Comparison of ENCODE assay signal across 1 cellular context in the genomic region with DNA sequence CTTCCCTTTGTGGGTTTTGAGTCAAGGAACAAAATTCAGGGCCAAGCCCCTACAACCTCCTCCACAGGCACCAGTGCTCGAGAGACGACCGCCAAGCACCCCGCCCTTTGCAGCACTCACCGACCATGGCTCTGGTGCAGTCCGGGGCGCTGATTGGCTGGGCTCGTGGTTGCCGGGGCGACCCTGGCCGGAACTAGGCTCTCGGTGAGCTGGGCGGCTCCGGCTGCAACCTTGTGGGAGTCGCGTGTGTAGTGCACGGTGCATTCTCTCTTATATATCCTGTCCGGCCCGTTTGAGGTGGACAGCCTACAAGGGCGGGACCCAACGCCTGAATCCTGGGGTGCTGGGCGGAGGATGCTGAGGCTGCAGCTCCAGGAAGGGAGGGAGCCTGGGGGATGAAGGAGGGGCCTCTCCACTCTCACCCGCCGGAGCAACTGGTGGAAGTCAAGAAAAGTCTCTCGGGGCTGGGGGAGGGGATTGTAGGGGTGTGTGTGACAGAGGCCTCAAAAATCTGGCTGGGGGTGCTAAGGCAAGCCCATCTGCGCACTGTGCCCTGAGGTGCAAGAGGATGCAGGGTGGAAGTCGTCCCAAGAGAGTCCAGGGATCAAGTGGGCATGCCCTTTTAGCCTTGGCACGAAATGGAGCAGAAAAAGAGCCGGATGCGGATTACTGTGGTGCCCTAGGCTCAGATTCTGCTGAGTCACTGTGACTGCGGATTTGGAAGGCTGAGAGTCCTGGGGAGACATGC.
TF ChIP-seq lines count a peak whose summit lies in the region.

A gene (minus strand): TSS at position 248 of the 748 bp plus-strand sequence. CDS start 121 bp downstream, at position 127.

TF ChIP-seq in H1, 55 proteins besides CTCF, POLR2A, EP300 and RAD21:
- TF ChIP-seq ZNF274 (IDR thresholded peaks at IDR 0.05; ENCODE audit: borderline replicate concordance, extremely low read depth, low read length) (no peak), SRF (IDR thresholded peaks at IDR 0.05; ENCODE audit: low read depth, low read length) (no peak), RNF2 (IDR thresholded peaks at IDR 0.05; ENCODE audit: borderline replicate concordance, low read depth, low read length, missing control alignments, poor library complexity, severe bottlenecking) (no peak), NRF1 (IDR thresholded peaks at IDR 0.05; ENCODE audit: low read depth, low read length) (no peak), POU5F1 (IDR thresholded peaks at IDR 0.05; ENCODE audit: low read depth, low read length) (no peak), JUND (IDR thresholded peaks at IDR 0.05; ENCODE audit: low read length) (no peak), SP4 (IDR thresholded peaks at IDR 0.05; ENCODE audit: low read length) (no peak), CTBP2 (IDR thresholded peaks at IDR 0.05; ENCODE audit: borderline replicate concordance, insufficient read depth, insufficient read length, low read length) (peak; percentile 62), GTF2F1 (IDR thresholded peaks at IDR 0.05; ENCODE audit: borderline replicate concordance, low read depth, low read length) (no peak), CEBPB (IDR thresholded peaks at IDR 0.05; ENCODE audit: low read depth, low read length) (no peak), RXRA (IDR thresholded peaks at IDR 0.05; ENCODE audit: insufficient read depth, low read depth, low read length) (no peak), YY1 (IDR thresholded peaks at IDR 0.05; ENCODE audit: low read depth, low read length) (no peak), SIX5 (IDR thresholded peaks at IDR 0.05; ENCODE audit: low read depth, low read length) (no peak), BCL11A (IDR thresholded peaks at IDR 0.05; ENCODE audit: low read depth in 2 of 2, low read length in 2 of 2) (no peak), EGR1 (IDR thresholded peaks at IDR 0.05; ENCODE audit: borderline replicate concordance, low read depth, low read length) (no peak), SP2 (IDR thresholded peaks at IDR 0.05; ENCODE audit: low read length) (no peak), JUN (IDR thresholded peaks at IDR 0.05; ENCODE audit: low read depth, low read length) (no peak), CBX5 (IDR thresholded peaks at IDR 0.05; ENCODE audit: low read depth, low read length) (no peak), BRCA1 (IDR thresholded peaks at IDR 0.05; ENCODE audit: low read depth, low read length) (no peak), HDAC6 (IDR thresholded peaks at IDR 0.05; ENCODE audit: low read depth, low read length) (no peak), TCF12 (IDR thresholded peaks at IDR 0.05; ENCODE audit: low read depth, low read length) (no peak), CHD2 (IDR thresholded peaks at IDR 0.05; ENCODE audit: low read length) (no peak), TEAD4 (IDR thresholded peaks at IDR 0.05; ENCODE audit: low read depth, low read length) (no peak), RBBP5 (IDR thresholded peaks at IDR 0.05; ENCODE audit: borderline replicate concordance, low read depth, low read length) (no peak; the same call in 1 of the 2 replicates), KDM5A (IDR thresholded peaks at IDR 0.05; ENCODE audit: low read length) (no peak), SUZ12 (IDR thresholded peaks at IDR 0.05; ENCODE audit: low read length) (no peak), MAFK (IDR thresholded peaks at IDR 0.05; ENCODE audit: low read depth, low read length) (peak; percentile 96), GABPA (IDR thresholded peaks at IDR 0.05; ENCODE audit: borderline replicate concordance, insufficient read depth, low read length) (no peak; the same call in 1 of the 2 replicates), PHF8 (conservative IDR thresholded peaks at IDR 0.05; ENCODE audit: low read depth, low read length) (peak; percentile 45; the same call in 1 of the 2 replicates), RFX5 (IDR thresholded peaks at IDR 0.05; ENCODE audit: borderline replicate concordance, low read depth, low read length) (no peak), POLR2AphosphoS5 (IDR thresholded peaks at IDR 0.05; ENCODE audit: low read depth, low read length) (peak; percentile 64), CHD1 (IDR thresholded peaks at IDR 0.05; ENCODE audit: low read depth, low read length) (no peak), ASH2L (IDR thresholded peaks at IDR 0.05; ENCODE audit: low read length) (peak; percentile 84), KDM1A (IDR thresholded peaks at IDR 0.05; ENCODE audit: borderline replicate concordance, low read length) (no peak), EZH2 (IDR thresholded peaks at IDR 0.05; ENCODE audit: low read depth, low read length, severe bottlenecking) (no peak), HDAC2 (IDR thresholded peaks at IDR 0.05; ENCODE audit: borderline replicate concordance in 1 of 2, low read depth in 2 of 2, low read length in 2 of 2) (0 out of 4 replicates have a peak, but pooled peaks of 1 of the 2 experiments have one; percentile 55), CBX8 (IDR thresholded peaks at IDR 0.05; ENCODE audit: borderline replicate concordance, low read depth, low read length) (no peak), FOSL1 (IDR thresholded peaks at IDR 0.05; ENCODE audit: insufficient read depth, low read depth, low read length) (no peak), CREB1 (IDR thresholded peaks at IDR 0.05) (peak; percentile 27; the same call in 1 of the 2 replicates), SIRT6 (IDR thresholded peaks at IDR 0.05; ENCODE audit: low read length) (no peak), SAP30 (IDR thresholded peaks at IDR 0.05; ENCODE audit: insufficient read depth, insufficient replicate concordance, low read length) (no peak), SIN3A (conservative IDR thresholded peaks at IDR 0.05 in 1 of 2, IDR thresholded peaks at IDR 0.05 in 1 of 2; ENCODE audit: low read depth in 1 of 2, low read length in 2 of 2) (0 out of 4 replicates have a peak, but pooled peaks of 1 of the 2 experiments have one; percentile 58), SP1 (IDR thresholded peaks at IDR 0.05; ENCODE audit: low read depth, low read length) (no peak), KDM4A (IDR thresholded peaks at IDR 0.05; ENCODE audit: low read depth, low read length, severe bottlenecking) (peak; percentile 17), NANOG (IDR thresholded peaks at IDR 0.05; ENCODE audit: insufficient read depth, low read depth, low read length, poor library complexity, severe bottlenecking) (no peak), BACH1 (IDR thresholded peaks at IDR 0.05; ENCODE audit: low read length) (peak; percentile 99), TBP (IDR thresholded peaks at IDR 0.05; ENCODE audit: low read depth, low read length) (peak; percentile 83), TAF1 (IDR thresholded peaks at IDR 0.05; ENCODE audit: low read depth, low read length) (peak; percentile 70), TAF7 (optimal IDR thresholded peaks at IDR 0.05; ENCODE audit: borderline replicate concordance, low read depth, low read length) (peak; percentile 7)
- TF ChIP-seq, protein P1, sequence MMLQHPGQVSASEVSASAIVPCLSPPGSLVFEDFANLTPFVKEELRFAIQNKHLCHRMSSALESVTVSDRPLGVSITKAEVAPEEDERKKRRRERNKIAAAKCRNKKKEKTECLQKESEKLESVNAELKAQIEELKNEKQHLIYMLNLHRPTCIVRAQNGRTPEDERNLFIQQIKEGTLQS (IDR thresholded peaks at IDR 0.05; ENCODE audit: insufficient read depth, low read depth, low read length) = no peak
- TF ChIP-seq, protein P2, sequence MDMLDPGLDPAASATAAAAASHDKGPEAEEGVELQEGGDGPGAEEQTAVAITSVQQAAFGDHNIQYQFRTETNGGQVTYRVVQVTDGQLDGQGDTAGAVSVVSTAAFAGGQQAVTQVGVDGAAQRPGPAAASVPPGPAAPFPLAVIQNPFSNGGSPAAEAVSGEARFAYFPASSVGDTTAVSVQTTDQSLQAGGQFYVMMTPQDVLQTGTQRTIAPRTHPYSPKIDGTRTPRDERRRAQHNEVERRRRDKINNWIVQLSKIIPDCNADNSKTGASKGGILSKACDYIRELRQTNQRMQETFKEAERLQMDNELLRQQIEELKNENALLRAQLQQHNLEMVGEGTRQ (IDR thresholded peaks at IDR 0.05; ENCODE audit: low read length) = no peak
- TF ChIP-seq, protein P3, sequence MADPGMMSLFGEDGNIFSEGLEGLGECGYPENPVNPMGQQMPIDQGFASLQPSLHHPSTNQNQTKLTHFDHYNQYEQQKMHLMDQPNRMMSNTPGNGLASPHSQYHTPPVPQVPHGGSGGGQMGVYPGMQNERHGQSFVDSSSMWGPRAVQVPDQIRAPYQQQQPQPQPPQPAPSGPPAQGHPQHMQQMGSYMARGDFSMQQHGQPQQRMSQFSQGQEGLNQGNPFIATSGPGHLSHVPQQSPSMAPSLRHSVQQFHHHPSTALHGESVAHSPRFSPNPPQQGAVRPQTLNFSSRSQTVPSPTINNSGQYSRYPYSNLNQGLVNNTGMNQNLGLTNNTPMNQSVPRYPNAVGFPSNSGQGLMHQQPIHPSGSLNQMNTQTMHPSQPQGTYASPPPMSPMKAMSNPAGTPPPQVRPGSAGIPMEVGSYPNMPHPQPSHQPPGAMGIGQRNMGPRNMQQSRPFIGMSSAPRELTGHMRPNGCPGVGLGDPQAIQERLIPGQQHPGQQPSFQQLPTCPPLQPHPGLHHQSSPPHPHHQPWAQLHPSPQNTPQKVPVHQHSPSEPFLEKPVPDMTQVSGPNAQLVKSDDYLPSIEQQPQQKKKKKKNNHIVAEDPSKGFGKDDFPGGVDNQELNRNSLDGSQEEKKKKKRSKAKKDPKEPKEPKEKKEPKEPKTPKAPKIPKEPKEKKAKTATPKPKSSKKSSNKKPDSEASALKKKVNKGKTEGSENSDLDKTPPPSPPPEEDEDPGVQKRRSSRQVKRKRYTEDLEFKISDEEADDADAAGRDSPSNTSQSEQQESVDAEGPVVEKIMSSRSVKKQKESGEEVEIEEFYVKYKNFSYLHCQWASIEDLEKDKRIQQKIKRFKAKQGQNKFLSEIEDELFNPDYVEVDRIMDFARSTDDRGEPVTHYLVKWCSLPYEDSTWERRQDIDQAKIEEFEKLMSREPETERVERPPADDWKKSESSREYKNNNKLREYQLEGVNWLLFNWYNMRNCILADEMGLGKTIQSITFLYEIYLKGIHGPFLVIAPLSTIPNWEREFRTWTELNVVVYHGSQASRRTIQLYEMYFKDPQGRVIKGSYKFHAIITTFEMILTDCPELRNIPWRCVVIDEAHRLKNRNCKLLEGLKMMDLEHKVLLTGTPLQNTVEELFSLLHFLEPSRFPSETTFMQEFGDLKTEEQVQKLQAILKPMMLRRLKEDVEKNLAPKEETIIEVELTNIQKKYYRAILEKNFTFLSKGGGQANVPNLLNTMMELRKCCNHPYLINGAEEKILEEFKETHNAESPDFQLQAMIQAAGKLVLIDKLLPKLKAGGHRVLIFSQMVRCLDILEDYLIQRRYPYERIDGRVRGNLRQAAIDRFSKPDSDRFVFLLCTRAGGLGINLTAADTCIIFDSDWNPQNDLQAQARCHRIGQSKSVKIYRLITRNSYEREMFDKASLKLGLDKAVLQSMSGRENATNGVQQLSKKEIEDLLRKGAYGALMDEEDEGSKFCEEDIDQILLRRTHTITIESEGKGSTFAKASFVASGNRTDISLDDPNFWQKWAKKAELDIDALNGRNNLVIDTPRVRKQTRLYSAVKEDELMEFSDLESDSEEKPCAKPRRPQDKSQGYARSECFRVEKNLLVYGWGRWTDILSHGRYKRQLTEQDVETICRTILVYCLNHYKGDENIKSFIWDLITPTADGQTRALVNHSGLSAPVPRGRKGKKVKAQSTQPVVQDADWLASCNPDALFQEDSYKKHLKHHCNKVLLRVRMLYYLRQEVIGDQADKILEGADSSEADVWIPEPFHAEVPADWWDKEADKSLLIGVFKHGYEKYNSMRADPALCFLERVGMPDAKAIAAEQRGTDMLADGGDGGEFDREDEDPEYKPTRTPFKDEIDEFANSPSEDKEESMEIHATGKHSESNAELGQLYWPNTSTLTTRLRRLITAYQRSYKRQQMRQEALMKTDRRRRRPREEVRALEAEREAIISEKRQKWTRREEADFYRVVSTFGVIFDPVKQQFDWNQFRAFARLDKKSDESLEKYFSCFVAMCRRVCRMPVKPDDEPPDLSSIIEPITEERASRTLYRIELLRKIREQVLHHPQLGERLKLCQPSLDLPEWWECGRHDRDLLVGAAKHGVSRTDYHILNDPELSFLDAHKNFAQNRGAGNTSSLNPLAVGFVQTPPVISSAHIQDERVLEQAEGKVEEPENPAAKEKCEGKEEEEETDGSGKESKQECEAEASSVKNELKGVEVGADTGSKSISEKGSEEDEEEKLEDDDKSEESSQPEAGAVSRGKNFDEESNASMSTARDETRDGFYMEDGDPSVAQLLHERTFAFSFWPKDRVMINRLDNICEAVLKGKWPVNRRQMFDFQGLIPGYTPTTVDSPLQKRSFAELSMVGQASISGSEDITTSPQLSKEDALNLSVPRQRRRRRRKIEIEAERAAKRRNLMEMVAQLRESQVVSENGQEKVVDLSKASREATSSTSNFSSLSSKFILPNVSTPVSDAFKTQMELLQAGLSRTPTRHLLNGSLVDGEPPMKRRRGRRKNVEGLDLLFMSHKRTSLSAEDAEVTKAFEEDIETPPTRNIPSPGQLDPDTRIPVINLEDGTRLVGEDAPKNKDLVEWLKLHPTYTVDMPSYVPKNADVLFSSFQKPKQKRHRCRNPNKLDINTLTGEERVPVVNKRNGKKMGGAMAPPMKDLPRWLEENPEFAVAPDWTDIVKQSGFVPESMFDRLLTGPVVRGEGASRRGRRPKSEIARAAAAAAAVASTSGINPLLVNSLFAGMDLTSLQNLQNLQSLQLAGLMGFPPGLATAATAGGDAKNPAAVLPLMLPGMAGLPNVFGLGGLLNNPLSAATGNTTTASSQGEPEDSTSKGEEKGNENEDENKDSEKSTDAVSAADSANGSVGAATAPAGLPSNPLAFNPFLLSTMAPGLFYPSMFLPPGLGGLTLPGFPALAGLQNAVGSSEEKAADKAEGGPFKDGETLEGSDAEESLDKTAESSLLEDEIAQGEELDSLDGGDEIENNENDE (IDR thresholded peaks at IDR 0.05; ENCODE audit: insufficient replicate concordance, low read length) = no peak
- TF ChIP-seq, protein P4, sequence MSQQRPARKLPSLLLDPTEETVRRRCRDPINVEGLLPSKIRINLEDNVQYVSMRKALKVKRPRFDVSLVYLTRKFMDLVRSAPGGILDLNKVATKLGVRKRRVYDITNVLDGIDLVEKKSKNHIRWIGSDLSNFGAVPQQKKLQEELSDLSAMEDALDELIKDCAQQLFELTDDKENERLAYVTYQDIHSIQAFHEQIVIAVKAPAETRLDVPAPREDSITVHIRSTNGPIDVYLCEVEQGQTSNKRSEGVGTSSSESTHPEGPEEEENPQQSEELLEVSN (IDR thresholded peaks at IDR 0.05) = 0 out of 2 replicates have a peak, but pooled peaks have one; percentile 43
- TF ChIP-seq, protein P5, sequence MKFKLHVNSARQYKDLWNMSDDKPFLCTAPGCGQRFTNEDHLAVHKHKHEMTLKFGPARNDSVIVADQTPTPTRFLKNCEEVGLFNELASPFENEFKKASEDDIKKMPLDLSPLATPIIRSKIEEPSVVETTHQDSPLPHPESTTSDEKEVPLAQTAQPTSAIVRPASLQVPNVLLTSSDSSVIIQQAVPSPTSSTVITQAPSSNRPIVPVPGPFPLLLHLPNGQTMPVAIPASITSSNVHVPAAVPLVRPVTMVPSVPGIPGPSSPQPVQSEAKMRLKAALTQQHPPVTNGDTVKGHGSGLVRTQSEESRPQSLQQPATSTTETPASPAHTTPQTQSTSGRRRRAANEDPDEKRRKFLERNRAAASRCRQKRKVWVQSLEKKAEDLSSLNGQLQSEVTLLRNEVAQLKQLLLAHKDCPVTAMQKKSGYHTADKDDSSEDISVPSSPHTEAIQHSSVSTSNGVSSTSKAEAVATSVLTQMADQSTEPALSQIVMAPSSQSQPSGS (IDR thresholded peaks at IDR 0.05; ENCODE audit: low read length) = no peak
- TF ChIP-seq, protein P6, sequence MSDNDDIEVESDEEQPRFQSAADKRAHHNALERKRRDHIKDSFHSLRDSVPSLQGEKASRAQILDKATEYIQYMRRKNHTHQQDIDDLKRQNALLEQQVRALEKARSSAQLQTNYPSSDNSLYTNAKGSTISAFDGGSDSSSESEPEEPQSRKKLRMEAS (IDR thresholded peaks at IDR 0.05) = peak; percentile 82
